Comparison of ENCODE assay signal across 8 cellular contexts in genomic region chr4:3954540-3955360, GRCh38.
DNase-seq lines count a peak whose midpoint lies in the region; TF ChIP-seq lines count a peak whose summit lies in the region.
"Not testable (repeated sequence)": the region's sequence is repeated elsewhere in the genome, so short reads cannot be mapped to it uniquely, and the experiment has no call there.

No MANE protein-coding gene starts in this region.

- H3K9me3 Mint-ChIP-seq in CD14-positive monocyte; activated naive CD4-positive, alpha-beta T cell treated with anti-CD3 and anti-CD28 coated beads, Interleukin-2, amount 10 ng/mL, durations not matched to agents 7 days and 5 days: not testable (repeated sequence)

- not testable (repeated sequence) for TF ChIP-seq CTCF in CD14-positive monocyte (IDR thresholded peaks at IDR 0.05); fibroblast of pulmonary artery (IDR thresholded peaks at IDR 0.05; ENCODE audit: low read length, missing control alignments)

- H3K27me3 Mint-ChIP-seq in CD14-positive monocyte (ENCODE audit: low read depth in 3 of 3): peaks cover 6 to 33% (median 15%) of the 10 kb centered on the region in 3 donors
- H3K27me3 Mint-ChIP-seq in activated naive CD4-positive, alpha-beta T cell treated with anti-CD3 and anti-CD28 coated beads, Interleukin-2, amount 10 ng/mL, durations not matched to agents 7 days and 5 days: not testable (repeated sequence)

- peak; percentile 74 for DNase-seq in CD14-positive monocyte (ENCODE audit: low spot score)
- peak; percentile 69 for DNase-seq in H7
- peak; percentile 41 for DNase-seq in NCI-H1105 treated with DMSO at 0.1 percent for 48 hours (lab: John Stamatoyannopoulos, UW)
- DNase-seq in SW 1271 (lab: John Stamatoyannopoulos, UW): peak; percentile 72 to 80
- DNase-seq in activated naive CD4-positive, alpha-beta T cell treated with anti-CD3 and anti-CD28 coated beads, Interleukin-2, amount 10 ng/mL, durations not matched to agents 7 days and 5 days: peak; percentile 73
- peak; percentile 94 for DNase-seq in fibroblast of pulmonary artery (ENCODE audit: low read depth)
- peak; percentile 94 for DNase-seq in myocyte (ENCODE audit: low read depth)
- peak; percentile 30 for DNase-seq in stimulated activated CD8-positive, alpha-beta memory T cell treated with anti-CD3 and anti-CD28 coated beads, Interleukin-15, amount 100 ng/mL, for 1 hour (ENCODE audit: low read depth)

- peak overlapping the region; percentile 65 for H3K4me3 ChIP-seq in H7 (ENCODE audit: insufficient read depth, low read depth, low read length)
- H3K4me3 ChIP-seq in fibroblast of pulmonary artery (replicated peaks; ENCODE audit: low read depth, low read length): peak overlapping the region; percentile 60

- CTCF ChIA-PET in activated naive CD4-positive, alpha-beta T cell treated with anti-CD3 and anti-CD28 coated beads, Interleukin-2, amount 10 ng/mL, durations not matched to agents 7 days and 5 days (lab: Charles Lee): not testable (repeated sequence)

- H3K36me3 ChIP-seq in H7 (replicated peaks; ENCODE audit: control insufficient read depth, insufficient read depth, low read length): not testable (repeated sequence)

- not testable (repeated sequence) for H3K27me3 ChIP-seq in H7 (ENCODE audit: control insufficient read depth, insufficient read depth, low read length)

- intact Hi-C loops in CD14-positive monocyte (cut with micrococcal nuclease): not testable (repeated sequence)

- not testable (repeated sequence) for H3K36me3 Mint-ChIP-seq in CD14-positive monocyte; activated naive CD4-positive, alpha-beta T cell treated with anti-CD3 and anti-CD28 coated beads, Interleukin-2, amount 10 ng/mL, durations not matched to agents 7 days and 5 days

- H3K27ac Mint-ChIP-seq in CD14-positive monocyte: peak overlapping the region; percentile 50 to 97 (median 92)
- H3K27ac Mint-ChIP-seq in activated naive CD4-positive, alpha-beta T cell treated with anti-CD3 and anti-CD28 coated beads, Interleukin-2, amount 10 ng/mL, durations not matched to agents 7 days and 5 days: peak overlapping the region; percentile 97

- H3K4me1 Mint-ChIP-seq in CD14-positive monocyte: peaks cover 14% of the 10 kb centered on the region
- H3K4me1 Mint-ChIP-seq in activated naive CD4-positive, alpha-beta T cell treated with anti-CD3 and anti-CD28 coated beads, Interleukin-2, amount 10 ng/mL, durations not matched to agents 7 days and 5 days: peaks cover 20% of the 10 kb centered on the region

- peak overlapping the region; percentile 83 to 93 for H3K4me3 Mint-ChIP-seq in CD14-positive monocyte
- H3K4me3 Mint-ChIP-seq in activated naive CD4-positive, alpha-beta T cell treated with anti-CD3 and anti-CD28 coated beads, Interleukin-2, amount 10 ng/mL, durations not matched to agents 7 days and 5 days: peak overlapping the region; percentile 82

Comparison
In these comparisons a context has a peak if more than half of its experiments do, and no peak if none do; other contexts are left out.
1. Peak in every context shown above with its lines: DNase-seq and H3K4me3 ChIP-seq.
2. DNase-seq: peak in every context shown above with its lines; median percentile 94 in fibroblast of pulmonary artery; 94 in myocyte; 76 in SW 1271; 74 in CD14-positive monocyte; 73 in activated naive CD4-positive, alpha-beta T cell treated with anti-CD3 and anti-CD28 coated beads, Interleukin-2, amount 10 ng/mL, durations not matched to agents 7 days and 5 days; 69 in H7; 41 in NCI-H1105 treated with DMSO at 0.1 percent for 48 hours; 30 in stimulated activated CD8-positive, alpha-beta memory T cell treated with anti-CD3 and anti-CD28 coated beads, Interleukin-15, amount 100 ng/mL, for 1 hour.